In genomic region chr13:93206778-93207392, GRCh38 we compare ENCODE assay signal across 1 cellular context. TPM values are rescaled to one million over a fixed set of nuclear protein-coding genes. Genes with fewer than 3 reads are reported as not detected.
"Had no signal": no experiment of that assay in that cellular context is flagged by ENCODE, and none has a peak within 500 bp of the region (broad histone marks: within the 10 kb centered on the region; RNA-seq: fewer than 3 reads in every experiment).

No MANE protein-coding gene starts in this region.

RNA-seq across cellular contexts. Expression of gene GPC6, which starts 19.7 kb away (rescaled TPM):
- polyA plus RNA-seq: IgD-negative memory B cell had no signal
